In genomic region chr6:211856-212497, GRCh38 we compare ENCODE assay signal across 16 cellular contexts.
DNase-seq lines count a peak whose midpoint lies in the region; TF ChIP-seq lines count a peak whose summit lies in the region.
"Had no signal": no experiment of that assay in that cellular context is flagged by ENCODE, and none has a peak within 500 bp of the region (broad histone marks: within the 10 kb centered on the region; RNA-seq: fewer than 3 reads in every experiment).

No MANE protein-coding gene starts in this region.

- H3K4me3 Mint-ChIP-seq in CD14-positive monocyte (peak overlapping the region in 1 of 2 donors; percentile 31), immature natural killer cell (no peak overlapping the region)
- H3K4me3 Mint-ChIP-seq: CD4-positive, alpha-beta T cell had no signal

- H3K36me3 ChIP-seq in MG63 = no peaks in the 10 kb centered on the region
- H3K36me3 ChIP-seq: HAP-1 had no signal

- DNase-seq in DMS 273 (lab: John Stamatoyannopoulos, UW; ENCODE audit: unreplicated experiment) (peak; percentile 27), DMS 273 treated with DMSO at 0.1 percent for 48 hours (lab: John Stamatoyannopoulos, UW) (no peak), CD14-positive monocyte (ENCODE audit: low spot score) (peak; percentile 15), MG63 (peak; percentile 43), globus pallidus (ENCODE audit: low spot score) (peak; percentile 16), NCI-H2171 treated with DMSO at 0.1 percent for 48 hours (lab: John Stamatoyannopoulos, UW) (no peak), SHP77 treated with DMSO at 0.1 percent for 48 hours (lab: John Stamatoyannopoulos, UW) (no peak), immature natural killer cell (no peak)
- DNase-seq: AML-193; Calu3; CD4-positive, alpha-beta T cell; DMS153; DMS79 treated with DMSO at 0.1 percent for 48 hours; EL had no signal

- no peak for TF ChIP-seq CTCF in CD14-positive monocyte (IDR thresholded peaks at IDR 0.05)

- H3K27me3 ChIP-seq in MG63 = no peaks in the 10 kb centered on the region
- H3K27me3 ChIP-seq: BLaER1 had no signal

- H3K4me3 ChIP-seq in MG63 = no peak overlapping the region
- H3K4me3 ChIP-seq: BLaER1, HAP-1 had no signal

- H3K27ac Mint-ChIP-seq in CD14-positive monocyte = peak overlapping the region in 1 of 7 donors; percentile 7
- H3K27ac Mint-ChIP-seq in immature natural killer cell = no peak overlapping the region
- H3K27ac Mint-ChIP-seq: CD4-positive, alpha-beta T cell had no signal

- H3K9me3 Mint-ChIP-seq in CD14-positive monocyte = peaks cover 4 to 12% (median 7%) of the 10 kb centered on the region in 7 donors
- H3K9me3 Mint-ChIP-seq in immature natural killer cell = no peaks in the 10 kb centered on the region
- H3K9me3 Mint-ChIP-seq: CD4-positive, alpha-beta T cell had no signal

- H3K4me1 Mint-ChIP-seq in CD14-positive monocyte = peaks cover 18% of the 10 kb centered on the region
- peaks cover 8 to 9% of the 10 kb centered on the region in 2 donors for H3K4me1 Mint-ChIP-seq in immature natural killer cell

- H3K27me3 Mint-ChIP-seq in CD14-positive monocyte (ENCODE audit: low read depth in 3 of 3) (peaks cover 16 to 27% (median 22%) of the 10 kb centered on the region in 3 donors), immature natural killer cell (ENCODE audit: low read depth in 3 of 3) (peaks cover 2 to 11% (median 4%) of the 10 kb centered on the region in 3 donors)
- H3K27me3 Mint-ChIP-seq: CD4-positive, alpha-beta T cell had no signal

- H3K36me3 Mint-ChIP-seq in CD14-positive monocyte (no peaks in the 10 kb centered on the region), immature natural killer cell (no peaks in the 10 kb centered on the region)

- H3K9me3 ChIP-seq in MG63 = no peaks in the 10 kb centered on the region
- H3K9me3 ChIP-seq: HAP-1 had no signal

- intact Hi-C loops in CD14-positive monocyte (cut with micrococcal nuclease) = no loop called here

Comparison
In these comparisons a context has a peak if more than half of its experiments do, and no peak if none do; other contexts are left out.
1. DNase-seq: peak in DMS 273 (single experiment), CD14-positive monocyte (single experiment), MG63 (single experiment) and globus pallidus (single experiment); none in DMS 273 treated with DMSO at 0.1 percent for 48 hours (single experiment), NCI-H2171 treated with DMSO at 0.1 percent for 48 hours (single experiment), SHP77 treated with DMSO at 0.1 percent for 48 hours (single experiment) and immature natural killer cell (0 of 3).